In genomic region chr10:73413528-73414229, GRCh38 we compare ENCODE assay signal across 1 cellular context.
A peak's percentile ranks its signal among the peaks of the same experiment; 100 is the strongest.
TF ChIP-seq lines count a peak whose summit lies in the region.

ANXA7 (minus strand) TSS chr10:73414058; CDS start chr10:73400856, 13,202 bp downstream.

TF ChIP-seq in HEK293, 187 proteins besides CTCF, POLR2A, EP300 and RAD21 (continued from another document and continues in another):
- TF ChIP-seq ZBTB49 (tag by site-specific recombination; IDR thresholded peaks at IDR 0.05; ENCODE audit: low read depth) = no peak
- TF ChIP-seq ZNF433 (tag by site-specific recombination; IDR thresholded peaks at IDR 0.05; ENCODE audit: low read depth) = no peak
- TF ChIP-seq ELK4 (IDR thresholded peaks at IDR 0.05; ENCODE audit: borderline replicate concordance, low read depth, low read length) = no peak
- no peak for TF ChIP-seq ZNF211 (tag by site-specific recombination; IDR thresholded peaks at IDR 0.05; ENCODE audit: low read depth)
- TF ChIP-seq ZNF785 (tag by site-specific recombination; IDR thresholded peaks at IDR 0.05) = no peak
- peak; percentile 52 for TF ChIP-seq ZBTB11 (tag by site-specific recombination; conservative IDR thresholded peaks at IDR 0.05; ENCODE audit: low read depth)
- TF ChIP-seq ZNF580 (tag by site-specific recombination; IDR thresholded peaks at IDR 0.05) = no peak
- no peak for TF ChIP-seq RBAK (tag by site-specific recombination; IDR thresholded peaks at IDR 0.05)
- TF ChIP-seq ZNF121 (tag by site-specific recombination; IDR thresholded peaks at IDR 0.05) = no peak; the same call in 1 of the 2 replicates
- TF ChIP-seq MYNN (tag by site-specific recombination; IDR thresholded peaks at IDR 0.05; ENCODE audit: borderline replicate concordance) = no peak
- TF ChIP-seq KLF9 (tag by site-specific recombination; IDR thresholded peaks at IDR 0.05; ENCODE audit: low read depth) = peak; percentile 97
- peak; percentile 77; the same call in 1 of the 2 replicates for TF ChIP-seq ZNF391 (tag by site-specific recombination; IDR thresholded peaks at IDR 0.05; ENCODE audit: borderline replicate concordance, low read depth)
- peak; percentile 76; the same call in 1 of the 2 replicates for TF ChIP-seq ZNF24 (tag by site-specific recombination; IDR thresholded peaks at IDR 0.05)
- TF ChIP-seq ZNF449 (tag by site-specific recombination; IDR thresholded peaks at IDR 0.05) = peak; percentile 92
- TF ChIP-seq ZNF768 (tag by site-specific recombination; IDR thresholded peaks at IDR 0.05) = no peak
- TF ChIP-seq ZNF148 (tag by site-specific recombination; IDR thresholded peaks at IDR 0.05; ENCODE audit: borderline replicate concordance) = no peak
- TF ChIP-seq ZNF394 (tag by site-specific recombination; IDR thresholded peaks at IDR 0.05; ENCODE audit: borderline replicate concordance) = no peak; the same call in 1 of the 2 replicates
- TF ChIP-seq ZNF248 (tag by site-specific recombination; IDR thresholded peaks at IDR 0.05) = no peak
- TF ChIP-seq ZNF843 (tag by site-specific recombination; IDR thresholded peaks at IDR 0.05) = peak; percentile 57; the same call in 1 of the 2 replicates
- no peak for TF ChIP-seq ZNF175 (tag by site-specific recombination; IDR thresholded peaks at IDR 0.05)
- peak; percentile 76 for TF ChIP-seq ZNF341 (tag by site-specific recombination; IDR thresholded peaks at IDR 0.05; ENCODE audit: low read depth)
- no peak for TF ChIP-seq FEZF1 (tag by site-specific recombination; IDR thresholded peaks at IDR 0.05)
- no peak for TF ChIP-seq ZNF157 (tag by site-specific recombination; IDR thresholded peaks at IDR 0.05)
- TF ChIP-seq ZNF670 (tag by site-specific recombination; IDR thresholded peaks at IDR 0.05; ENCODE audit: low read depth) = no peak
- TF ChIP-seq ZNF112 (tag by site-specific recombination; IDR thresholded peaks at IDR 0.05) = no peak
- no peak for TF ChIP-seq ZNF837 (tag by site-specific recombination; IDR thresholded peaks at IDR 0.05)
- TF ChIP-seq ZNF623 (tag by site-specific recombination; IDR thresholded peaks at IDR 0.05) = no peak
- TF ChIP-seq ZNF488 (tag by site-specific recombination; IDR thresholded peaks at IDR 0.05) = no peak
- TF ChIP-seq ZNF184 (tag by site-specific recombination; IDR thresholded peaks at IDR 0.05) = no peak
- TF ChIP-seq ZNF302 (tag by site-specific recombination; IDR thresholded peaks at IDR 0.05; ENCODE audit: low read depth) = no peak
- no peak for TF ChIP-seq MZF1 (tag by site-specific recombination; IDR thresholded peaks at IDR 0.05; ENCODE audit: borderline replicate concordance)
- TF ChIP-seq KLF8 (tag by site-specific recombination; IDR thresholded peaks at IDR 0.05) = peak; percentile 96
- peak; percentile 78; the same call in 1 of the 2 replicates for TF ChIP-seq ZNF792 (tag by site-specific recombination; IDR thresholded peaks at IDR 0.05)
- no peak for TF ChIP-seq HOXC10 (CRISPR knock-in tag; IDR thresholded peaks at IDR 0.05)
- TF ChIP-seq ZNF426 (tag by site-specific recombination; IDR thresholded peaks at IDR 0.05) = no peak
- TF ChIP-seq ZNF2 (tag by site-specific recombination; IDR thresholded peaks at IDR 0.05) = peak; percentile 87; the same call in 1 of the 2 replicates
- no peak for TF ChIP-seq ZNF292 (tag by site-specific recombination; IDR thresholded peaks at IDR 0.05; ENCODE audit: borderline replicate concordance, low read depth)
- TF ChIP-seq ZNF585B (tag by site-specific recombination; IDR thresholded peaks at IDR 0.05) = no peak
- 0 out of 2 replicates have a peak, but pooled peaks have one; percentile 67 for TF ChIP-seq KLF7 (tag by site-specific recombination; IDR thresholded peaks at IDR 0.05; ENCODE audit: borderline replicate concordance)
- no peak for TF ChIP-seq GFI1B (tag by site-specific recombination; IDR thresholded peaks at IDR 0.05)
- TF ChIP-seq ZNF629 (tag by site-specific recombination; IDR thresholded peaks at IDR 0.05) = peak; percentile 82
- TF ChIP-seq ZNF639 (tag by site-specific recombination; IDR thresholded peaks at IDR 0.05) = no peak
- TF ChIP-seq HIC1 (tag by site-specific recombination; IDR thresholded peaks at IDR 0.05) = peak; percentile 82
